1 cellular context compared by ENCODE assay signal in genomic region chr16:47492428-47493357, GRCh38.
TF ChIP-seq lines count a peak whose summit lies in the region.

No MANE protein-coding gene starts in this region.

TF ChIP-seq in SK-N-SH treated with all-trans-retinoic acid at 6 μM for 48 hours, 23 proteins besides CTCF, POLR2A, EP300 and RAD21 (continued from another document):
- no peak for TF ChIP-seq TSHZ2 (CRISPR knock-in tag; IDR thresholded peaks at IDR 0.05)
- no peak for TF ChIP-seq ZNF565 (CRISPR knock-in tag; conservative IDR thresholded peaks at IDR 0.05; ENCODE audit: low read depth)
- TF ChIP-seq RARB (CRISPR knock-in tag; IDR thresholded peaks at IDR 0.05) = no peak
- TF ChIP-seq ARNTL (CRISPR knock-in tag; IDR thresholded peaks at IDR 0.05; ENCODE audit: borderline replicate concordance, low read depth) = no peak
